33 cellular contexts compared by ENCODE assay signal in genomic region chr12:68878283-68878682, GRCh38.
"Had no signal": no experiment of that assay in that cellular context is flagged by ENCODE, and none has a peak within 500 bp of the region (broad histone marks: within the 10 kb centered on the region; RNA-seq: fewer than 3 reads in every experiment).

No MANE protein-coding gene starts in this region.

- FAIRE-seq: astrocyte, bronchial epithelial cell, colon had no signal

- H3K4me1 ChIP-seq: ascending aorta, breast epithelium had no signal

- ATAC-seq: activated naive CD4-positive, alpha-beta T cell treated with anti-CD3 and anti-CD28 coated beads, Interleukin-2, amount 50 U/mL, for 72 hours; activated naive CD8-positive, alpha-beta T cell treated with anti-CD3 and anti-CD28 coated beads, Interleukin-2, amount 50 U/mL, for 24 hours; activated T-cell treated with anti-CD3 and anti-CD28 coated beads, Interleukin-2, amount 50 U/mL, for 4 hours; activated T-cell treated with anti-CD3 and anti-CD28 coated beads, Interleukin-2, amount 50 U/mL, for 72 hours; activated T-helper 17 cell treated with anti-CD3 and anti-CD28 coated beads, Interleukin-2, amount 50 U/mL, for 72 hours; body of pancreas had no signal

- H3K9me3 ChIP-seq: adrenal gland, ascending aorta, body of pancreas, breast epithelium had no signal

- H3K27ac ChIP-seq: adrenal gland, ascending aorta, body of pancreas, brain microvascular endothelial cell, breast epithelium, cardiac muscle cell had no signal

- H3K36me3 ChIP-seq: adrenal gland, ascending aorta, brain microvascular endothelial cell, breast epithelium, cardiac muscle cell had no signal

- H3K27me3 ChIP-seq: adrenal gland, ascending aorta, body of pancreas, brain microvascular endothelial cell, breast epithelium, cardiac muscle cell had no signal

- H3K4me3 ChIP-seq: adrenal gland, ascending aorta, body of pancreas, breast epithelium, cardiac muscle cell had no signal

- DNase-seq: activated effector memory CD4-positive, alpha-beta T cell treated with anti-CD3 and anti-CD28 coated beads, Interleukin-2, amount 50 U/mL, for 16 hours; activated effector memory CD4-positive, alpha-beta T cell treated with Interleukin-2 at 50 U/mL for 16 hours; activated gamma-delta T cell; activated gamma-delta T cell treated with Interleukin-2 at 50 U/mL for 16 hours; activated naive CD4-positive, alpha-beta T cell; activated naive CD4-positive, alpha-beta T cell treated with anti-CD3 and anti-CD28 coated beads for 36 hours; activated naive CD4-positive, alpha-beta T cell treated with anti-CD3 and anti-CD28 coated beads, Interleukin-2, amount 10 ng/mL, durations not matched to agents 7 days and 5 days; activated naive CD4-positive, alpha-beta T cell treated with anti-CD3 and anti-CD28 coated beads, Interleukin-2, amount 50 U/mL, for 16 hours; activated naive CD4-positive, alpha-beta T cell treated with Interleukin-2 at 50 U/mL for 16 hours; activated naive CD8-positive, alpha-beta T cell treated with anti-CD3 and anti-CD28 coated beads for 36 hours; activated naive CD8-positive, alpha-beta T cell treated with anti-CD3 and anti-CD28 coated beads, Interleukin-2, amount 10 ng/mL, durations not matched to agents 7 days and 5 days; activated naive CD8-positive, alpha-beta T cell treated with anti-CD3 and anti-CD28 coated beads, Interleukin-2, amount 50 U/mL, for 24 hours; activated T-cell treated with anti-CD3 and anti-CD28 coated beads, Interleukin-2, amount 50 U/mL, for 4 hours; activated T-cell treated with anti-CD3 and anti-CD28 coated beads, Interleukin-2, amount 50 U/mL, for 48 hours; activated T-cell treated with anti-CD3 and anti-CD28 coated beads, Interleukin-2, amount 50 U/mL, for 72 hours; adrenal gland; amniotic stem cell; amygdala; anterior cingulate cortex; aorta; body of pancreas; brain microvascular endothelial cell; caudate nucleus; central memory CD4-positive, alpha-beta T cell; cerebellar nuclear complex had no signal
